13 cellular contexts compared by ENCODE assay signal in genomic region chr5:2206244-2207108, GRCh38.
"Had no signal": no experiment of that assay in that cellular context is flagged by ENCODE, and none has a peak within 500 bp of the region (broad histone marks: within the 10 kb centered on the region; RNA-seq: fewer than 3 reads in every experiment).

No MANE protein-coding gene starts in this region.

- H3K9me3 ChIP-seq: left lung, ovary, thoracic aorta, upper lobe of right lung had no signal

- H3K36me3 Mint-ChIP-seq: activated naive CD4-positive, alpha-beta T cell treated with anti-CD3 and anti-CD28 coated beads, Interleukin-2, amount 10 ng/mL, durations not matched to agents 7 days and 5 days; stimulated activated effector memory CD8-positive, alpha-beta T cell treated with anti-CD3 and anti-CD28 coated beads, Interleukin-12 subunit alpha, Interleukin-12 subunit beta, amount 100 ng/mL, for 72 hours; WTC11 had no signal

- H3K27me3 ChIP-seq: ovary had no signal

- H3K4me1 Mint-ChIP-seq: activated naive CD4-positive, alpha-beta T cell treated with anti-CD3 and anti-CD28 coated beads, Interleukin-2, amount 10 ng/mL, durations not matched to agents 7 days and 5 days; stimulated activated effector memory CD8-positive, alpha-beta T cell treated with anti-CD3 and anti-CD28 coated beads, Interleukin-12 subunit alpha, Interleukin-12 subunit beta, amount 100 ng/mL, for 72 hours had no signal

- ATAC-seq: esophagus mucosa; left lung; stimulated activated effector memory CD8-positive, alpha-beta T cell treated with anti-CD3 and anti-CD28 coated beads, Interleukin-12 subunit alpha, Interleukin-12 subunit beta, amount 100 ng/mL, for 72 hours; WTC11 had no signal

- H3K9me3 Mint-ChIP-seq: activated naive CD4-positive, alpha-beta T cell treated with anti-CD3 and anti-CD28 coated beads, Interleukin-2, amount 10 ng/mL, durations not matched to agents 7 days and 5 days; stimulated activated effector memory CD8-positive, alpha-beta T cell treated with anti-CD3 and anti-CD28 coated beads, Interleukin-12 subunit alpha, Interleukin-12 subunit beta, amount 100 ng/mL, for 72 hours; WTC11 had no signal

- H3K4me3 Mint-ChIP-seq: activated naive CD4-positive, alpha-beta T cell treated with anti-CD3 and anti-CD28 coated beads, Interleukin-2, amount 10 ng/mL, durations not matched to agents 7 days and 5 days; nephron progenitor cell; stimulated activated effector memory CD8-positive, alpha-beta T cell treated with anti-CD3 and anti-CD28 coated beads, Interleukin-12 subunit alpha, Interleukin-12 subunit beta, amount 100 ng/mL, for 72 hours; WTC11 had no signal

- H3K4me1 ChIP-seq: left lung, upper lobe of right lung had no signal

- H3K27ac ChIP-seq: cardiac muscle cell, dorsolateral prefrontal cortex, left lung, ovary, thoracic aorta, upper lobe of right lung had no signal

- H3K4me3 ChIP-seq: cardiac muscle cell, dorsolateral prefrontal cortex, left lung, ovary, thoracic aorta, upper lobe of right lung had no signal

- H3K36me3 ChIP-seq: cardiac muscle cell, left lung, ovary, thoracic aorta, upper lobe of right lung had no signal

- DNase-seq: activated CD4-positive, alpha-beta T cell treated with anti-CD3 and anti-CD28 coated beads for 48 hours; activated naive CD4-positive, alpha-beta T cell treated with anti-CD3 and anti-CD28 coated beads, Interleukin-2, amount 10 ng/mL, durations not matched to agents 7 days and 5 days; activated T-cell treated with anti-CD3 and anti-CD28 coated beads, Interleukin-2, amount 50 U/mL, for 1 hour; dorsolateral prefrontal cortex; left lung; nephron progenitor cell; ovary; upper lobe of right lung had no signal

- H3K27ac Mint-ChIP-seq: activated naive CD4-positive, alpha-beta T cell treated with anti-CD3 and anti-CD28 coated beads, Interleukin-2, amount 10 ng/mL, durations not matched to agents 7 days and 5 days; nephron progenitor cell; stimulated activated effector memory CD8-positive, alpha-beta T cell treated with anti-CD3 and anti-CD28 coated beads, Interleukin-12 subunit alpha, Interleukin-12 subunit beta, amount 100 ng/mL, for 72 hours; WTC11 had no signal
